ENCODE assay signal across 8 cellular contexts in the genomic region with DNA sequence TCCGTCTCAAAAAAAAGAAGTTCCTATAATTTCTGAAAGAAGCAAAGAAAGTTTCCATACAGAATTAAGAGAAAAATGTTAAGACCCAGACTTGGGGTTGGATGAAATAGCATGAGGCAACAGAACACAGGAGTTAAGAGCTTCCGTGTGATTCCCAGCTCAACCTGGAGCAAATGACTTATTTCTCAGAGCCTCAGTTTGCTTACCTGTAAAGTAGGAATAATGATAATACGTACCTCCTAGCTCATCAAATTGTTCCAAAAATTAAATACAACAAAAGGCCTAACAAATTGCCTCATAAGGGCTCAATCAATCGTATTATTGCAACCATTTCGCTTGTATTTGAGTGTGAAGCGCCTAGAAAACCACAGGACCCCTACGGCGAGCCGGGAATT. TPM values are rescaled to one million over a fixed set of nuclear protein-coding genes. Genes with fewer than 3 reads are reported as not detected.
A peak's percentile ranks its signal among the peaks of the same experiment; 100 is the strongest.
DNase-seq lines count a peak whose midpoint lies in the region; ATAC-seq and TF ChIP-seq lines count a peak whose summit lies in the region.

No MANE protein-coding gene starts in this region.

- peak overlapping the region; percentile 90 for H3K18ac ChIP-seq in trophoblast cell (ENCODE audit: low read length)

- H3K23ac ChIP-seq in trophoblast cell (ENCODE audit: low read length): no peak overlapping the region

- H3K79me2 ChIP-seq in DOHH2 (ENCODE audit: control insufficient read depth, low read length): peaks cover 59% of the 10 kb centered on the region
- H3K79me2 ChIP-seq in trophoblast cell (ENCODE audit: control insufficient read depth, insufficient read depth, low read length, poor library complexity): peaks cover 10% of the 10 kb centered on the region

- H2BK5ac ChIP-seq in trophoblast cell (ENCODE audit: low read depth, low read length, poor library complexity): no peak overlapping the region

- H3F3A ChIP-seq in DOHH2 (ENCODE audit: control insufficient read depth, insufficient read depth): peaks cover 8% of the 10 kb centered on the region; the same call in 1 of the 2 replicates

- intact Hi-C loops in esophagus muscularis mucosa (cut with DNase I): no loop called here

- no peak for ATAC-seq in RWPE2 (ENCODE audit: low read depth)
- no peak for ATAC-seq in HG03025 (IDR thresholded peaks at IDR 0.05; ENCODE audit: low FRiP score, unreplicated experiment)

- no peak for TF ChIP-seq CTCF in DOHH2 (IDR thresholded peaks at IDR 0.05; ENCODE audit: low read depth, low read length, poor library complexity, severe bottlenecking)
- TF ChIP-seq CTCF in RWPE2 (IDR thresholded peaks at IDR 0.05; ENCODE audit: poor library complexity, severe bottlenecking): no peak
- TF ChIP-seq CTCF in esophagus muscularis mucosa (IDR thresholded peaks at IDR 0.05): no peak

- DNase-seq in RWPE2 (ENCODE audit: low spot score) (no peak), esophagus muscularis mucosa (ENCODE audit: extremely low spot score) (no peak), trophoblast cell (no peak), GM19240 (ENCODE audit: insufficient read length, low spot score) (no peak), NOMO-1 (lab: John Stamatoyannopoulos, UW; ENCODE audit: unreplicated experiment in 2 of 2) (no peak)
- DNase-seq in activated CD4-positive, alpha-beta T cell treated with anti-CD3 and anti-CD28 coated beads for 1 hour: no peak

- H4K20me1 ChIP-seq in DOHH2 (ENCODE audit: control insufficient read depth, insufficient read depth, low read depth, low read length): no peaks in the 10 kb centered on the region

- H2BK12ac ChIP-seq in trophoblast cell (ENCODE audit: low read length): no peak overlapping the region

- peak overlapping the region; percentile 65 for H2BK120ac ChIP-seq in trophoblast cell (ENCODE audit: insufficient read depth, low read length, poor library complexity)

- H3K27ac ChIP-seq in DOHH2 (ENCODE audit: low read depth, low read length) (peak overlapping the region; percentile 51), RWPE2 (ENCODE audit: poor library complexity, severe bottlenecking) (peak overlapping the region; percentile 61), esophagus muscularis mucosa (replicated peaks in 1 of 4) (peak overlapping the region; percentile 86 to 95 (median 89)), trophoblast cell (ENCODE audit: low read depth, low read length) (peak overlapping the region; percentile 81)

- TF ChIP-seq EP300 in esophagus muscularis mucosa (IDR thresholded peaks at IDR 0.05): no peak

- peak overlapping the region; percentile 87 for H3K9ac ChIP-seq in trophoblast cell (ENCODE audit: low read length)

- no peaks in the 10 kb centered on the region for H3K9me2 ChIP-seq in DOHH2 (replicated peaks; ENCODE audit: control insufficient read depth, low read length)

- peak overlapping the region; percentile 92 for H3K14ac ChIP-seq in trophoblast cell (ENCODE audit: low read length)

- H3K4me1 ChIP-seq in DOHH2 (ENCODE audit: control insufficient read depth, low read length): peaks cover 44% of the 10 kb centered on the region
- H3K4me1 ChIP-seq in RWPE2 (ENCODE audit: insufficient read depth, poor library complexity, severe bottlenecking): peaks cover 12% of the 10 kb centered on the region
- peaks cover 25 to 50% (median 44%) of the 10 kb centered on the region in 4 donors for H3K4me1 ChIP-seq in esophagus muscularis mucosa
- H3K4me1 ChIP-seq in trophoblast cell (ENCODE audit: control insufficient read depth in 1 of 2, insufficient read depth in 2 of 2, low read length in 2 of 2): peaks cover 0 to 7% of the 10 kb centered on the region in 2 experiments

- H3K4me3 ChIP-seq in DOHH2 (ENCODE audit: low read length): peak overlapping the region; percentile 91
- H3K4me3 ChIP-seq in RWPE2 (ENCODE audit: severe bottlenecking): peak overlapping the region; percentile 98
- peak overlapping the region; percentile 71 to 98 (median 86) for H3K4me3 ChIP-seq in esophagus muscularis mucosa
- peak overlapping the region; percentile 95 for H3K4me3 ChIP-seq in trophoblast cell (ENCODE audit: low read depth, low read length)

- no peak for TF ChIP-seq POLR2A in esophagus muscularis mucosa (IDR thresholded peaks at IDR 0.05; ENCODE audit: low read depth)

- H3K4ac ChIP-seq in trophoblast cell (ENCODE audit: low read depth, low read length): peak overlapping the region; percentile 68

- peak overlapping the region; percentile 88 for H3K4me2 ChIP-seq in DOHH2 (ENCODE audit: low read length)
- peak overlapping the region; percentile 77 for H3K4me2 ChIP-seq in trophoblast cell (ENCODE audit: low read length)

- H3K79me1 ChIP-seq in trophoblast cell (ENCODE audit: low read length): peaks cover 11% of the 10 kb centered on the region

- H2AFZ ChIP-seq in trophoblast cell (ENCODE audit: insufficient read depth, low read length, poor library complexity): peak overlapping the region; percentile 48

- H2AK5ac ChIP-seq in trophoblast cell (ENCODE audit: low read length): no peak overlapping the region

- H4K8ac ChIP-seq in trophoblast cell (ENCODE audit: low read depth, low read length): peak overlapping the region; percentile 96

- peak overlapping the region; percentile 72 for H4K12ac ChIP-seq in trophoblast cell (ENCODE audit: low read depth, low read length)

- no peaks in the 10 kb centered on the region for H3K9me3 ChIP-seq in DOHH2 (ENCODE audit: control insufficient read depth, insufficient read depth, low read length)
- no peaks in the 10 kb centered on the region for H3K9me3 ChIP-seq in RWPE2 (ENCODE audit: severe bottlenecking)
- H3K9me3 ChIP-seq in esophagus muscularis mucosa: no peaks in the 10 kb centered on the region
- H3K9me3 ChIP-seq in trophoblast cell (ENCODE audit: insufficient read depth, low read depth, low read length): no peaks in the 10 kb centered on the region

- WGBS in esophagus muscularis mucosa: 13% methylated on average over 9 of the region's 9 CpGs
- no CpG with 5 or more reads among the region's 9 CpGs for WGBS in trophoblast cell (ENCODE audit: extremely low coverage, insufficient coverage, insufficient read length)

- H3K27me3 ChIP-seq in DOHH2 (ENCODE audit: control insufficient read depth, low read length) (no peaks in the 10 kb centered on the region), RWPE2 (ENCODE audit: insufficient read depth, poor library complexity, severe bottlenecking) (no peaks in the 10 kb centered on the region), esophagus muscularis mucosa (no peaks in the 10 kb centered on the region), trophoblast cell (ENCODE audit: insufficient read depth, low read length) (no peaks in the 10 kb centered on the region)

- H4K91ac ChIP-seq in trophoblast cell (ENCODE audit: low read depth, low read length): peak overlapping the region; percentile 94

- H3K36me3 ChIP-seq in DOHH2 (ENCODE audit: control insufficient read depth, low read length) (peaks cover 5% of the 10 kb centered on the region), RWPE2 (ENCODE audit: low read depth) (peaks cover 5% of the 10 kb centered on the region; the same call in 1 of the 2 replicates), esophagus muscularis mucosa (peaks cover 0 to under 1% (median 0%) of the 10 kb centered on the region in 4 donors), trophoblast cell (ENCODE audit: control insufficient read depth in 1 of 2, insufficient read depth in 2 of 2, low read length in 2 of 2) (no peaks in the 10 kb centered on the region)

RNA-seq across cellular contexts. Expression of gene GPR107, which starts 0.6 kb away (rescaled TPM):
- 10 to 100 TPM; 19.9 to 34.7 (median 30.8) TPM for total RNA-seq in esophagus muscularis mucosa
- polyA plus RNA-seq in trophoblast cell (2013): 32.0 and 32.1 TPM in 2 replicates

RNA-seq across cellular contexts. Expression of gene FNBP1, which starts 10.1 kb away (rescaled TPM):
- 100 to 1,000 TPM; 177 to 317 (median 254) TPM for total RNA-seq in esophagus muscularis mucosa
- polyA plus RNA-seq in trophoblast cell (2013): 42.7 and 44.8 TPM in 2 replicates
